In genomic region chr4:23333946-23334878, GRCh38 we compare ENCODE assay signal across 8 cellular contexts.
DNase-seq lines count a peak whose midpoint lies in the region; ATAC-seq and TF ChIP-seq lines count a peak whose summit lies in the region.

No MANE protein-coding gene starts in this region.

- H3K27ac ChIP-seq in cardiac muscle cell = no peak overlapping the region

- peak; percentile 88 for ATAC-seq in GM18867 (IDR thresholded peaks at IDR 0.05; ENCODE audit: unreplicated experiment)
- peak; percentile 87 for ATAC-seq in HG03039 (IDR thresholded peaks at IDR 0.05; ENCODE audit: unreplicated experiment)
- ATAC-seq in stimulated activated effector memory CD8-positive, alpha-beta T cell treated with anti-CD3 and anti-CD28 coated beads, Interleukin-12 subunit alpha, Interleukin-12 subunit beta, amount 100 ng/mL, for 72 hours = peak; percentile 59

- peak; percentile 11 for TF ChIP-seq CTCF in cardiac muscle cell (IDR thresholded peaks at IDR 0.05; ENCODE audit: low read depth, low read length)

- H3K36me3 Mint-ChIP-seq in stimulated activated effector memory CD8-positive, alpha-beta T cell treated with anti-CD3 and anti-CD28 coated beads, Interleukin-12 subunit alpha, Interleukin-12 subunit beta, amount 100 ng/mL, for 72 hours = no peaks in the 10 kb centered on the region

- no peak overlapping the region for H3K4me3 ChIP-seq in cardiac muscle cell

- peaks cover 14% of the 10 kb centered on the region for H3K4me1 ChIP-seq in cardiac muscle cell (ENCODE audit: low read depth)

- no peaks in the 10 kb centered on the region for H3K9me3 ChIP-seq in cardiac muscle cell (ENCODE audit: low read depth)

- DNase-seq in AG08395 (ENCODE audit: low spot score) (peak; percentile 35), NCI-H2029 (lab: John Stamatoyannopoulos, UW) (peak; percentile 93), cardiac muscle cell (ENCODE audit: low read depth in 1 of 2, low spot score in 1 of 2) (peak; percentile 9 to 95), DMS114 treated with DMSO at 0.1 percent for 48 hours (lab: John Stamatoyannopoulos, UW; ENCODE audit: unreplicated experiment) (no peak)
- peak; percentile 33 for DNase-seq in activated CD4-positive, alpha-beta T cell treated with anti-CD3 and anti-CD28 coated beads for 48 hours
- DNase-seq in stimulated activated effector memory CD8-positive, alpha-beta T cell treated with anti-CD3 and anti-CD28 coated beads, Interleukin-12 subunit alpha, Interleukin-12 subunit beta, amount 100 ng/mL, for 72 hours (ENCODE audit: low spot score in 2 of 2) = no peak

- no peaks in the 10 kb centered on the region for H3K27me3 ChIP-seq in cardiac muscle cell

- H3K4me1 Mint-ChIP-seq in stimulated activated effector memory CD8-positive, alpha-beta T cell treated with anti-CD3 and anti-CD28 coated beads, Interleukin-12 subunit alpha, Interleukin-12 subunit beta, amount 100 ng/mL, for 72 hours = no peaks in the 10 kb centered on the region

- no peak overlapping the region for H3K4me3 Mint-ChIP-seq in stimulated activated effector memory CD8-positive, alpha-beta T cell treated with anti-CD3 and anti-CD28 coated beads, Interleukin-12 subunit alpha, Interleukin-12 subunit beta, amount 100 ng/mL, for 72 hours

- no peak overlapping the region for H3K27ac Mint-ChIP-seq in stimulated activated effector memory CD8-positive, alpha-beta T cell treated with anti-CD3 and anti-CD28 coated beads, Interleukin-12 subunit alpha, Interleukin-12 subunit beta, amount 100 ng/mL, for 72 hours

- no peaks in the 10 kb centered on the region for H3K36me3 ChIP-seq in cardiac muscle cell

- H3K9me3 Mint-ChIP-seq in stimulated activated effector memory CD8-positive, alpha-beta T cell treated with anti-CD3 and anti-CD28 coated beads, Interleukin-12 subunit alpha, Interleukin-12 subunit beta, amount 100 ng/mL, for 72 hours = peaks cover 14% of the 10 kb centered on the region

Comparison
In these comparisons a context has a peak if more than half of its experiments do, and no peak if none do; other contexts are left out.
1. DNase-seq: peak in AG08395 (single experiment), NCI-H2029 (single experiment), activated CD4-positive, alpha-beta T cell treated with anti-CD3 and anti-CD28 coated beads for 48 hours (single experiment) and cardiac muscle cell (2 of 2); none in stimulated activated effector memory CD8-positive, alpha-beta T cell treated with anti-CD3 and anti-CD28 coated beads, Interleukin-12 subunit alpha, Interleukin-12 subunit beta, amount 100 ng/mL, for 72 hours (0 of 2) and DMS114 treated with DMSO at 0.1 percent for 48 hours (single experiment).
2. Peak in every context shown above with its lines, with median percentiles within 50 percentile points of each other: ATAC-seq.